ENCODE assay signal across 8 cellular contexts in the genomic region with DNA sequence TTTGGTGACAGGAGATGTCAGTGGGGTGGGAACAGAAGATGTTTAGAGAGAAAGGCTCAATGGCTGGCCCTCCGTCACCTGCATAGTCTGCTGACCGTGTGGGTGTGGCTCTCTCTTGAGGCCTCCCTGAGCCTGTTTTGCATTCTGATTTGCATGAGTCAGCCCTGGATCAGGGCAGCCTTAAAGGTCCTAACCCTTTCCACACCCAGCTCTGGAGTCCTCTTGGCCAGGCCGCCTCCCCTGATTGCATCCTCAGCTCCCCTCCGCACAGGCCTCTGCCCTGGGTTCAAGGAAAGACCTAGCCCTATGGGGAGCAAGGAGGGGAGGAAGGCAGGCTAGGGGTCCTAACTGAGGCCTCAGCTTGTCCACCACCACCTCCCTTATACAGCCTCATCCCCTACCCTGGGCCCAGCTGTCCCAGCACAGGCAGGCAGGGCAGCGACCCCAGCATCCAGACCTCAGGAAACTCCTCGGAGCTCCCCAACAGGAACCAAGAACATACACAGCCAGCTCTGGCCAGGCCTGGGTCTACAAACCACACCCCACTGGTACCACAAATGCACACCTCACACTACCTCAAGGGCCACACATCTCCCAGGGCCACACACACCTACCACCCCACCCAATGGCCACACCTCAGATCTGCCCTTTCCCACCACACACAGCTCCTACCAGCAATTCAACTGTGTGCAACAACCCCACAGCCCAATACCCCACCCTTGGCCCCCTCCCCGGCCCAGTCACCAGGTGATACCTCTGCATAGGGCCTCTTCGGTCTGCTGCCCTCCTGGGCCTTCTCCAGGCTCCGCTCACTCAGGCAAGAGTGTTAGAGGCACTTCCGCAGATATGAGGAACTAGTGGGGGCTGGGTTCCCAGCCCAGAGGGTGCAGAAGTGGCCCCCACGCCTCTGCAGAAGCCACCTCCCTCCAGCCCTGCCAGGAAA. TPM values are rescaled to one million over a fixed set of nuclear protein-coding genes. Genes with fewer than 3 reads are reported as not detected.
A peak's percentile ranks its signal among the peaks of the same experiment; 100 is the strongest.
DNase-seq lines count a peak whose midpoint lies in the region; ATAC-seq and TF ChIP-seq lines count a peak whose summit lies in the region.

No MANE protein-coding gene starts in this region.

- H3K27me3 Mint-ChIP-seq in memory B cell: no peaks in the 10 kb centered on the region

- no peaks in the 10 kb centered on the region for H3K9me3 Mint-ChIP-seq in activated naive CD4-positive, alpha-beta T cell treated with anti-CD3 and anti-CD28 coated beads, Interleukin-2, amount 50 U/mL, for 72 hours
- H3K9me3 Mint-ChIP-seq in memory B cell: no peaks in the 10 kb centered on the region

- ATAC-seq in HG03432 (IDR thresholded peaks at IDR 0.05; ENCODE audit: unreplicated experiment) (peak; percentile 31), memory B cell (ENCODE audit: low read depth) (peak; percentile 69), HG02884 (IDR thresholded peaks at IDR 0.05; ENCODE audit: unreplicated experiment) (no peak)
- no peak for ATAC-seq in activated naive CD4-positive, alpha-beta T cell treated with anti-CD3 and anti-CD28 coated beads, Interleukin-2, amount 50 U/mL, for 72 hours

- no peaks in the 10 kb centered on the region for H3K36me3 Mint-ChIP-seq in activated naive CD4-positive, alpha-beta T cell treated with anti-CD3 and anti-CD28 coated beads, Interleukin-2, amount 50 U/mL, for 72 hours
- H3K36me3 Mint-ChIP-seq in memory B cell: peaks cover 4% of the 10 kb centered on the region

- no peak overlapping the region for H3K4me3 ChIP-seq in BE2C (ENCODE audit: low read depth, low read length)

- peak overlapping the region; percentile 91 for H3K4me3 Mint-ChIP-seq in memory B cell

- H3K9me3 ChIP-seq in BE2C: no peaks in the 10 kb centered on the region

- no peaks in the 10 kb centered on the region for H3K36me3 ChIP-seq in BE2C

- in situ Hi-C loops in GM18951 (cut with MboI; ENCODE audit: low sequenced_read_pairs, unreplicated experiment): no loop called here

- H3K4me1 Mint-ChIP-seq in memory B cell: peaks cover 69% of the 10 kb centered on the region

- DNase-seq in activated naive CD4-positive, alpha-beta T cell treated with anti-CD3 and anti-CD28 coated beads, Interleukin-2, amount 50 U/mL, for 72 hours (ENCODE audit: low spot score in 2 of 2): no peak
- DNase-seq in memory B cell (ENCODE audit: low spot score in 2 of 2) (peak; percentile 70), NCI-H2196 treated with DMSO at 0.1 percent for 48 hours (lab: John Stamatoyannopoulos, UW; ENCODE audit: unreplicated experiment) (no peak), BE2C (no peak)
- no peak for DNase-seq in activated CD4-positive, alpha-beta T cell treated with anti-CD3 and anti-CD28 coated beads for 4 hours

- peak; percentile 51 for TF ChIP-seq POLR2A in GM18951 (IDR thresholded peaks at IDR 0.05; ENCODE audit: extremely low read depth, insufficient read depth, insufficient read length)

- no peaks in the 10 kb centered on the region for H3K27me3 ChIP-seq in BE2C

- H3K27ac Mint-ChIP-seq in activated naive CD4-positive, alpha-beta T cell treated with anti-CD3 and anti-CD28 coated beads, Interleukin-2, amount 50 U/mL, for 72 hours: peak overlapping the region; percentile 91 to 93
- H3K27ac Mint-ChIP-seq in memory B cell: peak overlapping the region; percentile 98

- peaks cover 21% of the 10 kb centered on the region for H3K4me1 ChIP-seq in BE2C

- TF ChIP-seq CTCF in BE2C (IDR thresholded peaks at IDR 0.05; ENCODE audit: low read depth, low read length): no peak

RNA-seq across cellular contexts. Expression of gene ARAP1, which starts 13.7 kb away (rescaled TPM):
- 100 to 1,000 TPM; 102 to 121 TPM for total RNA-seq in activated naive CD4-positive, alpha-beta T cell treated with anti-CD3 and anti-CD28 coated beads, Interleukin-2, amount 50 U/mL, for 72 hours
- 43.3 TPM for polyA plus RNA-seq in BE2C (2012; ENCODE audit: insufficient read depth, insufficient read length, low read depth)

RNA-seq across cellular contexts. Expression of gene STARD10, which starts 55.4 kb away (rescaled TPM):
- 10 to 100 TPM in 1 of 2 donors, 1 to 10 TPM in 1; 8.0 to 11.9 TPM for total RNA-seq in activated naive CD4-positive, alpha-beta T cell treated with anti-CD3 and anti-CD28 coated beads, Interleukin-2, amount 50 U/mL, for 72 hours
- polyA plus RNA-seq in BE2C (2012; ENCODE audit: insufficient read depth, insufficient read length, low read depth): 71.9 TPM

Comparison
In these comparisons a context has a peak if more than half of its experiments do, and no peak if none do; other contexts are left out.
1. ATAC-seq: peak in HG03432 (single experiment) and memory B cell (single experiment); none in activated naive CD4-positive, alpha-beta T cell treated with anti-CD3 and anti-CD28 coated beads, Interleukin-2, amount 50 U/mL, for 72 hours (0 of 2) and HG02884 (single experiment).
2. DNase-seq: peak in memory B cell (2 of 2); none in activated naive CD4-positive, alpha-beta T cell treated with anti-CD3 and anti-CD28 coated beads, Interleukin-2, amount 50 U/mL, for 72 hours (0 of 2), NCI-H2196 treated with DMSO at 0.1 percent for 48 hours (single experiment), activated CD4-positive, alpha-beta T cell treated with anti-CD3 and anti-CD28 coated beads for 4 hours (0 of 2) and BE2C (single experiment).